ENCODE assay signal across 1 cellular context in genomic region chr1:32351077-32351858, GRCh38.
A peak's percentile ranks its signal among the peaks of the same experiment; 100 is the strongest.
TF ChIP-seq lines count a peak whose summit lies in the region.

No MANE protein-coding gene starts in this region.

TF ChIP-seq in HepG2, 621 proteins besides CTCF, POLR2A, EP300 and RAD21 (continued from another document and continues in another):
- TF ChIP-seq PATZ1 (CRISPR knock-in tag; IDR thresholded peaks at IDR 0.05) (peak; percentile 41; the same call in 1 of the 2 replicates), PBX3 (CRISPR knock-in tag; IDR thresholded peaks at IDR 0.05; ENCODE audit: borderline replicate concordance) (no peak), ZNF136 (CRISPR knock-in tag; IDR thresholded peaks at IDR 0.05; ENCODE audit: low read depth) (no peak), MAX (IDR thresholded peaks at IDR 0.05) (peak; percentile 99), ZNF432 (CRISPR knock-in tag; IDR thresholded peaks at IDR 0.05; ENCODE audit: borderline replicate concordance) (no peak), ZNF883 (CRISPR knock-in tag; IDR thresholded peaks at IDR 0.05; ENCODE audit: not compliant biosample characterization) (peak; percentile 24), THRA (CRISPR knock-in tag; IDR thresholded peaks at IDR 0.05; ENCODE audit: borderline replicate concordance) (peak; percentile 22; the same call in 1 of the 2 replicates), ZNF724P (CRISPR knock-in tag; IDR thresholded peaks at IDR 0.05; ENCODE audit: borderline replicate concordance) (peak; percentile 51; the same call in 1 of the 2 replicates), MIXL1 (CRISPR knock-in tag; IDR thresholded peaks at IDR 0.05) (peak; percentile 55; the same call in 1 of the 2 replicates), ERF (CRISPR knock-in tag; IDR thresholded peaks at IDR 0.05) (peak; percentile 84; the same call in 1 of the 2 replicates), ZSCAN9 (CRISPR knock-in tag; IDR thresholded peaks at IDR 0.05; ENCODE audit: borderline replicate concordance) (peak; percentile 84), ZNF318 (CRISPR knock-in tag; IDR thresholded peaks at IDR 0.05) (no peak), ZNF512 (CRISPR knock-in tag; IDR thresholded peaks at IDR 0.05) (no peak), ZNF660 (CRISPR knock-in tag; IDR thresholded peaks at IDR 0.05; ENCODE audit: borderline replicate concordance, low read depth) (0 out of 2 replicates have a peak, but pooled peaks have one; percentile 75), U2AF2 (IDR thresholded peaks at IDR 0.05; ENCODE audit: low read depth, low read length) (no peak), ARID2 (CRISPR knock-in tag; IDR thresholded peaks at IDR 0.05; ENCODE audit: borderline replicate concordance) (peak; percentile 87; the same call in 1 of the 2 replicates), RFX1 (IDR thresholded peaks at IDR 0.05) (no peak), RARG (CRISPR knock-in tag; IDR thresholded peaks at IDR 0.05; ENCODE audit: low read depth) (no peak; the same call in 1 of the 2 replicates), KLF9 (CRISPR knock-in tag; IDR thresholded peaks at IDR 0.05; ENCODE audit: low read depth) (peak; percentile 81; the same call in 1 of the 2 replicates), SCMH1 (CRISPR knock-in tag; IDR thresholded peaks at IDR 0.05; ENCODE audit: borderline replicate concordance) (no peak), PTBP1 (IDR thresholded peaks at IDR 0.05; ENCODE audit: low read depth, low read length, poor library complexity, severe bottlenecking) (no peak), ARNT2 (CRISPR knock-in tag; IDR thresholded peaks at IDR 0.05; ENCODE audit: low read depth) (peak; percentile 85; the same call in 1 of the 2 replicates), ZBTB44 (CRISPR knock-in tag; IDR thresholded peaks at IDR 0.05) (peak; percentile 83; the same call in 1 of the 2 replicates), ZFY (CRISPR knock-in tag; IDR thresholded peaks at IDR 0.05) (peak; percentile 92), PAF1 (CRISPR knock-in tag; IDR thresholded peaks at IDR 0.05) (no peak), ZBTB21 (CRISPR knock-in tag; IDR thresholded peaks at IDR 0.05) (no peak; the same call in 1 of the 2 replicates), FOSL1 (CRISPR knock-in tag; IDR thresholded peaks at IDR 0.05; ENCODE audit: borderline replicate concordance) (no peak), KMT2B (CRISPR knock-in tag; IDR thresholded peaks at IDR 0.05) (peak; percentile 69), ZFP41 (CRISPR knock-in tag; IDR thresholded peaks at IDR 0.05; ENCODE audit: borderline replicate concordance) (no peak), TFDP1 (CRISPR knock-in tag; IDR thresholded peaks at IDR 0.05; ENCODE audit: borderline replicate concordance) (peak; percentile 95), THAP8 (CRISPR knock-in tag; IDR thresholded peaks at IDR 0.05; ENCODE audit: borderline replicate concordance) (0 out of 2 replicates have a peak, but pooled peaks have one; percentile 42), ARID5B (CRISPR knock-in tag; IDR thresholded peaks at IDR 0.05) (peak; percentile 56)
